ENCODE assay signal across 1 cellular context in genomic region chr6:25999225-25999624, GRCh38.
A peak's percentile ranks its signal among the peaks of the same experiment; 100 is the strongest.
TF ChIP-seq lines count a peak whose summit lies in the region.

No MANE protein-coding gene starts in this region.

TF ChIP-seq in GM23338, 12 proteins besides CTCF, POLR2A, EP300 and RAD21:
- TF ChIP-seq NANOG (IDR thresholded peaks at IDR 0.05; ENCODE audit: borderline replicate concordance), result 0 out of 2 replicates have a peak, but pooled peaks have one; percentile 10
